ENCODE assay signal across 22 cellular contexts in the genomic region with DNA sequence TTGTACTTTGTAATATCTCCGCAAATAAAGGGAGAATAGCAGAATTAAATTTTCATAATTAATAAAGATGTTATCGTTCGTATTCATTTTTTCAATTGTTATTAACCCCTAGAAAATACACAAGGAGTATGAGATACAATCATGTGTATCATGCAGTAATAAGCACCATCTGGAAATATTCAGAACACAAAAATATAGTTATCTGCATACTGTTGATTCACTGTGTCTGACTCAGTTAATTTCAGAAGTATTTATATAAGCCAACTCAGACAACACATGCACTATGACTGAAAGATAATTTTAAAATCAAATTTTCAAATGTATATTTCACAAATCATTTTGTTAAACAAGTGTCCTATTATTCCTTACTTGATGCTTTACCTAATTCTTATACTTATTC.
"Had no signal": no experiment of that assay in that cellular context is flagged by ENCODE, and none has a peak within 500 bp of the region (broad histone marks: within the 10 kb centered on the region; RNA-seq: fewer than 3 reads in every experiment).

No MANE protein-coding gene starts in this region.

- H3K27me3 ChIP-seq: brain microvascular endothelial cell, cardiac muscle cell, MG63 had no signal

- H3K4me3 ChIP-seq: cardiac muscle cell, MG63 had no signal

- DNase-seq: activated CD4-positive, alpha-beta T cell treated with anti-CD3 and anti-CD28 coated beads for 36 hours; activated CD4-positive, alpha-beta T cell treated with anti-CD3 and anti-CD28 coated beads, Interleukin-2, amount 50 U/mL, for 1 hour; activated CD8-positive, alpha-beta memory T cell treated with anti-CD3 and anti-CD28 coated beads, Interleukin-2, amount 50 U/mL, for 4 hours; activated CD8-positive, alpha-beta T cell treated with anti-CD3 and anti-CD28 coated beads for 36 hours; activated naive CD4-positive, alpha-beta T cell treated with anti-CD3 and anti-CD28 coated beads, Interleukin-2, amount 50 U/mL, for 16 hours; activated naive CD8-positive, alpha-beta T cell treated with anti-CD3 and anti-CD28 coated beads, Interleukin-2, amount 10 ng/mL, durations not matched to agents 7 days and 5 days; activated T-cell treated with anti-CD3 and anti-CD28 coated beads, Interleukin-2, amount 50 U/mL, for 1 hour; brain microvascular endothelial cell; MG63; MV-4-11; NCI-H1092 treated with DMSO at 0.1 percent for 48 hours; NCI-H1417 treated with DMSO at 0.1 percent for 48 hours; NCI-H1694; NCI-H2029; NCI-H345; NCI-H510A; NCI-H526 treated with DMSO at 0.1 percent for 48 hours; NCI-H82; SIG-M5; T-helper 1 cell; WERI-Rb-1 had no signal

- H3K9me3 ChIP-seq: MG63 had no signal

- H3K36me3 ChIP-seq: brain microvascular endothelial cell, cardiac muscle cell, MG63, WERI-Rb-1 had no signal

- H3K27ac ChIP-seq: brain microvascular endothelial cell, cardiac muscle cell, WERI-Rb-1 had no signal
